In the genomic region with DNA sequence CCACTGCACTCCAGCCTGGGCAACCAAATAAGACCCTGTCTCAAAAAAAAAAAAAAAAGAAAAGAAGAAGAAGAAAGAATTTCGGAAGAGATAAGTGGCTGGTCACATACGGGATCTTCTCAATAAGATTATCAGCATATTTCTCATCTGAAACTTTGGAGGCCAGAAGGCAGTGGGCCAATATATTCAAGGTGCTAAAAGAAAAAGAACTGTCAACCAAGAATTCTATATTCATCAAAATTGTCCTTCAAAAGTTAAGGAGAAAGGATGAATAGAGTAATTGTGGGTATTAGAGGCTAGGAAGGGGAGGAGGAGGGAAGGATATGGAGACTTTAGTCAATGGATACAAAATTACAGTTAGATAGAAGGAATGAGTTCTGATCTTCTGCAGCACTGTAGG, we compare ENCODE assay signal across 28 cellular contexts.
"Had no signal": no experiment of that assay in that cellular context is flagged by ENCODE, and none has a peak within 500 bp of the region (broad histone marks: within the 10 kb centered on the region; RNA-seq: fewer than 3 reads in every experiment).

No MANE protein-coding gene starts in this region.

- FAIRE-seq: colon, endometrium, endothelial cell of umbilical vein, frontal cortex had no signal

- H3K4me3 ChIP-seq: colonic mucosa, coronary artery, dorsolateral prefrontal cortex, esophagus muscularis mucosa, esophagus squamous epithelium, gastrocnemius medialis, gastroesophageal sphincter, heart left ventricle, heart right ventricle, hepatocyte had no signal

- H3K4me1 ChIP-seq: colonic mucosa, esophagus muscularis mucosa, esophagus squamous epithelium, foreskin keratinocyte, gastrocnemius medialis, gastroesophageal sphincter had no signal

- H3K27me3 ChIP-seq: colonic mucosa, dorsolateral prefrontal cortex, esophagus muscularis mucosa, esophagus squamous epithelium, gastrocnemius medialis, gastroesophageal sphincter, heart left ventricle, hepatocyte had no signal

- H3K9me3 ChIP-seq: colonic mucosa, gastrocnemius medialis had no signal

- ATAC-seq: effector memory CD8-positive, alpha-beta T cell; esophagus mucosa; foreskin keratinocyte; gastrocnemius medialis; gastroesophageal sphincter; heart left ventricle; heart right ventricle had no signal

- H3K36me3 ChIP-seq: colonic mucosa, esophagus muscularis mucosa, esophagus squamous epithelium, gastrocnemius medialis, gastroesophageal sphincter, heart left ventricle, heart right ventricle had no signal

- H3K79me2 ChIP-seq: hepatocyte had no signal

- H3K4me2 ChIP-seq: hepatocyte had no signal

- H3K27ac ChIP-seq: colonic mucosa, coronary artery, dorsolateral prefrontal cortex, epithelial cell of prostate, esophagus muscularis mucosa, esophagus squamous epithelium, foreskin keratinocyte, gastrocnemius medialis, gastroesophageal sphincter, heart left ventricle, heart right ventricle, hepatocyte had no signal

- DNase-seq: colonic mucosa; cortex of kidney; dermis blood vessel endothelial cell; dorsolateral prefrontal cortex; effector CD4-positive, alpha-beta T cell; effector CD8-positive, alpha-beta T cell; effector memory CD4-positive, alpha-beta T cell; effector memory CD8-positive, alpha-beta T cell; endodermal cell; erythroblast; esophagus squamous epithelium; foreskin fibroblast; foreskin keratinocyte; foreskin melanocyte; gastrocnemius medialis; glutamatergic neuron; heart left ventricle; heart right ventricle had no signal

- H2AFZ ChIP-seq: hepatocyte had no signal
